ENCODE assay signal across 13 cellular contexts in genomic region chr5:14184082-14184481, GRCh38. TPM values are rescaled to one million over a fixed set of nuclear protein-coding genes. Genes with fewer than 3 reads are reported as not detected.
DNase-seq lines count a peak whose midpoint lies in the region; ATAC-seq and TF ChIP-seq lines count a peak whose summit lies in the region.
"Had no signal": no experiment of that assay in that cellular context is flagged by ENCODE, and none has a peak within 500 bp of the region (broad histone marks: within the 10 kb centered on the region; RNA-seq: fewer than 3 reads in every experiment).

No MANE protein-coding gene starts in this region.

- H3K4me1 ChIP-seq in PC-3 (ENCODE audit: insufficient read depth, low read length), result peaks cover 86% of the 10 kb centered on the region
- H3K4me1 ChIP-seq in suprapubic skin, result peaks cover 61% of the 10 kb centered on the region

- DNase-seq in PC-3 (no peak), dorsolateral prefrontal cortex (no peak), memory B cell (ENCODE audit: low spot score in 2 of 2) (no peak), suprapubic skin (ENCODE audit: low spot score in 2 of 2) (no peak), type B pancreatic cell (ENCODE audit: extremely low spot score, unreplicated experiment) (no peak)
- no peak for DNase-seq in stimulated activated CD4-positive, alpha-beta T cell treated with anti-CD3 and anti-CD28 coated beads, Interleukin-4, amount 100 ng/mL, for 24 hours
- DNase-seq: activated CD8-positive, alpha-beta T cell treated with anti-CD3 and anti-CD28 coated beads for 36 hours; activated naive CD4-positive, alpha-beta T cell; CD4-positive, alpha-beta T cell; NCI-H187 treated with DMSO at 0.1 percent for 48 hours; right lobe of liver had no signal

- ATAC-seq in PC-3 (no peak), memory B cell (ENCODE audit: low read depth) (no peak), HG03025 (IDR thresholded peaks at IDR 0.05; ENCODE audit: low FRiP score, unreplicated experiment) (no peak), HG02571 (IDR thresholded peaks at IDR 0.05; ENCODE audit: unreplicated experiment) (no peak)
- ATAC-seq: activated CD8-positive, alpha-beta T cell treated with anti-CD3 and anti-CD28 coated beads for 36 hours had no signal

- BruUV-seq in PC-3 (replicated peaks; lab: Mats Ljungman, UMichigan), result no TSS peak

- H3K27ac ChIP-seq in PC-3 (ENCODE audit: low read length) (peak overlapping the region; percentile 94), dorsolateral prefrontal cortex (peak overlapping the region in 55 of 59 donors; percentile 12 to 93 (median 76)), suprapubic skin (peak overlapping the region; percentile 5)

- TF ChIP-seq EP300 in suprapubic skin (IDR thresholded peaks at IDR 0.05), result no peak

- intact Hi-C loops in PC-3 (cut with micrococcal nuclease) (no loop called here), dorsolateral prefrontal cortex (cut with DNase I) (no loop called here)

- H3K27me3 Mint-ChIP-seq in memory B cell (no peaks in the 10 kb centered on the region), type B pancreatic cell (no peaks in the 10 kb centered on the region)
- H3K27me3 Mint-ChIP-seq: activated CD8-positive, alpha-beta T cell treated with anti-CD3 and anti-CD28 coated beads for 36 hours; CD4-positive, alpha-beta T cell had no signal

- 0 out of 2 replicates have a peak, but pooled peaks cover 3% of the 10 kb centered on the region for H4K20me1 ChIP-seq in PC-3 (ENCODE audit: low read length)

- peaks cover 21% of the 10 kb centered on the region for H3F3A ChIP-seq in PC-3 (ENCODE audit: low read length, unreplicated experiment)

- no peak overlapping the region for H3K4me3 Mint-ChIP-seq in memory B cell
- H3K4me3 Mint-ChIP-seq in type B pancreatic cell, result no peak overlapping the region
- H3K4me3 Mint-ChIP-seq: activated CD8-positive, alpha-beta T cell treated with anti-CD3 and anti-CD28 coated beads for 36 hours; CD4-positive, alpha-beta T cell had no signal

- H3K36me3 Mint-ChIP-seq in memory B cell, result peaks cover 2% of the 10 kb centered on the region
- no peaks in the 10 kb centered on the region for H3K36me3 Mint-ChIP-seq in type B pancreatic cell

- peaks cover 100% of the 10 kb centered on the region for H3K79me2 ChIP-seq in PC-3 (ENCODE audit: low read length)

- H3K9me2 ChIP-seq in PC-3 (replicated peaks; ENCODE audit: low read length), result no peaks in the 10 kb centered on the region

- 74% methylated on average over 7 of the region's 7 CpGs for WGBS in suprapubic skin

- H3K27ac Mint-ChIP-seq in memory B cell (peak overlapping the region; percentile 56), type B pancreatic cell (no peak overlapping the region)
- H3K27ac Mint-ChIP-seq: activated CD8-positive, alpha-beta T cell treated with anti-CD3 and anti-CD28 coated beads for 36 hours; CD4-positive, alpha-beta T cell had no signal

- no peak overlapping the region for H3K9ac ChIP-seq in PC-3 (ENCODE audit: low read length)

- CTCF ChIA-PET in PC-3 (lab: Charles Lee), result no interaction called here

- no peak overlapping the region for H2AFZ ChIP-seq in PC-3 (ENCODE audit: low read length)

- H3K9me3 Mint-ChIP-seq in memory B cell (no peaks in the 10 kb centered on the region), type B pancreatic cell (no peaks in the 10 kb centered on the region)
- H3K9me3 Mint-ChIP-seq: activated CD8-positive, alpha-beta T cell treated with anti-CD3 and anti-CD28 coated beads for 36 hours; CD4-positive, alpha-beta T cell had no signal

- no peak for TF ChIP-seq POLR2A in suprapubic skin (IDR thresholded peaks at IDR 0.05)

- H3K9me3 ChIP-seq in PC-3 (ENCODE audit: low read length), result no peaks in the 10 kb centered on the region
- H3K9me3 ChIP-seq in suprapubic skin, result no peaks in the 10 kb centered on the region
- H3K9me3 ChIP-seq: right lobe of liver had no signal

- POLR2A ChIA-PET in PC-3 (lab: Charles Lee; ENCODE audit: unreplicated experiment), result no interaction called here

- no peaks in the 10 kb centered on the region for H3K27me3 ChIP-seq in PC-3 (ENCODE audit: low read length)
- H3K27me3 ChIP-seq in dorsolateral prefrontal cortex, result no peaks in the 10 kb centered on the region
- no peaks in the 10 kb centered on the region for H3K27me3 ChIP-seq in suprapubic skin
- H3K27me3 ChIP-seq: right lobe of liver had no signal

- no peaks in the 10 kb centered on the region for H3K36me3 ChIP-seq in PC-3 (ENCODE audit: low read depth, low read length)
- H3K36me3 ChIP-seq in suprapubic skin, result no peaks in the 10 kb centered on the region
- H3K36me3 ChIP-seq: right lobe of liver had no signal

- peak overlapping the region; percentile 79 for H3K4me2 ChIP-seq in PC-3 (ENCODE audit: low read length)

- TF ChIP-seq CTCF in PC-3 (conservative IDR thresholded peaks at IDR 0.05; ENCODE audit: low read depth, low read length) (no peak), dorsolateral prefrontal cortex (IDR thresholded peaks at IDR 0.05 in 54 of 56, conservative IDR thresholded peaks at IDR 0.05 in 2 of 56; ENCODE audit: low read depth in 1 of 56, partially characterized antibody in 56 of 56) (no peak), suprapubic skin (IDR thresholded peaks at IDR 0.05) (no peak), type B pancreatic cell (conservative IDR thresholded peaks at IDR 0.05) (no peak)

- H3K4me1 Mint-ChIP-seq in memory B cell (peaks cover 40% of the 10 kb centered on the region), type B pancreatic cell (ENCODE audit: unreplicated experiment) (peaks cover 52% of the 10 kb centered on the region)

- H3K4me3 ChIP-seq in PC-3 (ENCODE audit: low read length) (no peak overlapping the region), dorsolateral prefrontal cortex (peak overlapping the region in 10 of 59 donors; percentile 4 to 41 (median 11)), suprapubic skin (no peak overlapping the region)
- H3K4me3 ChIP-seq: right lobe of liver had no signal

RNA-seq across cellular contexts. Expression of gene TRIO, which starts 40.9 kb away (rescaled TPM):
- total RNA-seq in PC-3 (2014; rRNA removed) (211 and 271 TPM in 2 replicates), dorsolateral prefrontal cortex (100 to 1,000 TPM; 171 to 414 (median 292) TPM), suprapubic skin (100 to 1,000 TPM in 1 of 4 donors, 10 to 100 TPM in 3; 62.7 to 159 (median 70.4) TPM), type B pancreatic cell (ENCODE audit: low replicate concordance) (61.9 and 145 TPM in 2 replicates)

Comparison
In these comparisons a context has a peak if more than half of its experiments do, and no peak if none do; other contexts are left out.
1. H3K27ac ChIP-seq: peak in every context shown above with its lines; median percentile 94 in PC-3; 76 in dorsolateral prefrontal cortex; 5 in suprapubic skin.